20 cellular contexts compared by ENCODE assay signal in genomic region chr2:56168163-56168562, GRCh38. TPM values are rescaled to one million over a fixed set of nuclear protein-coding genes. Genes with fewer than 3 reads are reported as not detected.
A peak's percentile ranks its signal among the peaks of the same experiment; 100 is the strongest.
DNase-seq lines count a peak whose midpoint lies in the region; ATAC-seq and TF ChIP-seq lines count a peak whose summit lies in the region.
"Had no signal": no experiment of that assay in that cellular context is flagged by ENCODE, and none has a peak within 500 bp of the region (broad histone marks: within the 10 kb centered on the region; RNA-seq: fewer than 3 reads in every experiment).

No MANE protein-coding gene starts in this region.

- H3K4me1 Mint-ChIP-seq in activated CD4-positive, alpha-beta memory T cell treated with anti-CD3 and anti-CD28 coated beads for 36 hours (ENCODE audit: low read depth): no peaks in the 10 kb centered on the region
- H3K4me1 Mint-ChIP-seq: T-cell had no signal

- H3K27me3 ChIP-seq in skeletal muscle tissue (ENCODE audit: control insufficient read depth in 3 of 3, insufficient read depth in 3 of 3, low read length in 3 of 3): no peaks in the 10 kb centered on the region
- H3K27me3 ChIP-seq: ovary had no signal

- no peaks in the 10 kb centered on the region for H3K36me3 ChIP-seq in skeletal muscle tissue (ENCODE audit: control insufficient read depth in 3 of 3, insufficient read depth in 3 of 3, low read length in 3 of 3)
- H3K36me3 ChIP-seq: ovary had no signal

- H3K27ac ChIP-seq in skeletal muscle tissue (ENCODE audit: low read depth, low read length): peak overlapping the region; percentile 29
- H3K27ac ChIP-seq: ovary had no signal

- no peak overlapping the region for H3K4me3 ChIP-seq in fibroblast of villous mesenchyme (ENCODE audit: low read depth, low read length)
- H3K4me3 ChIP-seq in skeletal muscle tissue (ENCODE audit: low read length in 3 of 3): no peak overlapping the region
- H3K4me3 ChIP-seq: K562, ovary had no signal

- no peak for ATAC-seq in GM21447 (IDR thresholded peaks at IDR 0.05; ENCODE audit: unreplicated experiment)
- ATAC-seq: K562, left lobe of liver, T-cell had no signal

- CTCF ChIA-PET in activated CD4-positive, alpha-beta memory T cell treated with anti-CD3 and anti-CD28 coated beads for 36 hours (lab: Charles Lee): no interaction called here

- DNase-seq in NCI-H2107 treated with DMSO at 0.1 percent for 48 hours (lab: John Stamatoyannopoulos, UW; ENCODE audit: unreplicated experiment) (peak; percentile 21), NCI-H2107 (lab: John Stamatoyannopoulos, UW) (no peak), NCI-H510A (lab: John Stamatoyannopoulos, UW) (peak; percentile 16), fibroblast of villous mesenchyme (ENCODE audit: low read depth) (peak; percentile 37), HK-2 (ENCODE audit: unreplicated experiment) (no peak)
- DNase-seq in activated CD4-positive, alpha-beta memory T cell treated with anti-CD3 and anti-CD28 coated beads for 36 hours: no peak
- DNase-seq: 8988T; activated CD4-positive, alpha-beta T cell treated with anti-CD3 and anti-CD28 coated beads for 48 hours; activated effector memory CD4-positive, alpha-beta T cell treated with Interleukin-2 at 50 U/mL for 16 hours; cerebellar nuclear complex; foreskin fibroblast; GOT3; NCI-H82; ovary; stimulated activated CD4-positive, alpha-beta T cell treated with anti-CD3 and anti-CD28 coated beads, Interleukin-4, amount 100 ng/mL, for 4 hours; T-cell had no signal

- H3K4me3 Mint-ChIP-seq in activated CD4-positive, alpha-beta memory T cell treated with anti-CD3 and anti-CD28 coated beads for 36 hours: no peak overlapping the region
- H3K4me3 Mint-ChIP-seq: T-cell had no signal

- no peak overlapping the region for H3K27ac Mint-ChIP-seq in activated CD4-positive, alpha-beta memory T cell treated with anti-CD3 and anti-CD28 coated beads for 36 hours
- H3K27ac Mint-ChIP-seq: T-cell had no signal

- POLR2A ChIA-PET in activated CD4-positive, alpha-beta memory T cell treated with anti-CD3 and anti-CD28 coated beads for 36 hours (lab: Charles Lee): no interaction called here

- peaks cover 2% of the 10 kb centered on the region for H3K9me3 Mint-ChIP-seq in activated CD4-positive, alpha-beta memory T cell treated with anti-CD3 and anti-CD28 coated beads for 36 hours

- intact Hi-C loops in activated CD4-positive, alpha-beta memory T cell treated with anti-CD3 and anti-CD28 coated beads for 36 hours (cut with micrococcal nuclease): no loop called here

- no peaks in the 10 kb centered on the region for H3K9me3 ChIP-seq in skeletal muscle tissue (ENCODE audit: control insufficient read depth in 3 of 3, low read length in 3 of 3)
- H3K9me3 ChIP-seq: ovary had no signal

- TF ChIP-seq CTCF in fibroblast of villous mesenchyme (IDR thresholded peaks at IDR 0.05; ENCODE audit: insufficient read depth, low read depth, low read length): no peak

- peaks cover 0 to 4% (median 0%) of the 10 kb centered on the region in 3 donors for H3K4me1 ChIP-seq in skeletal muscle tissue (ENCODE audit: control insufficient read depth in 3 of 3, insufficient read depth in 3 of 3, low read length in 3 of 3)

- H3K27me3 Mint-ChIP-seq in activated CD4-positive, alpha-beta memory T cell treated with anti-CD3 and anti-CD28 coated beads for 36 hours: no peaks in the 10 kb centered on the region

- H3K36me3 Mint-ChIP-seq in activated CD4-positive, alpha-beta memory T cell treated with anti-CD3 and anti-CD28 coated beads for 36 hours: no peaks in the 10 kb centered on the region
- H3K36me3 Mint-ChIP-seq: T-cell had no signal

- no peak overlapping the region for H3K9ac ChIP-seq in skeletal muscle tissue (ENCODE audit: low read depth in 1 of 3, low read length in 3 of 3)

RNA-seq across cellular contexts. Expression of gene CCDC85A, which starts 15.6 kb away (rescaled TPM):
- 2.3 and 5.2 TPM in 2 replicates for total RNA-seq in fibroblast of villous mesenchyme
- total RNA-seq in skeletal muscle tissue: 4.7 TPM
- not detected for total RNA-seq in activated CD4-positive, alpha-beta memory T cell treated with anti-CD3 and anti-CD28 coated beads for 36 hours
- total RNA-seq: T-cell had no signal

Comparison
In these comparisons a context has a peak if more than half of its experiments do, and no peak if none do; other contexts are left out.
1. DNase-seq: peak in NCI-H2107 treated with DMSO at 0.1 percent for 48 hours (single experiment), NCI-H510A (single experiment) and fibroblast of villous mesenchyme (single experiment); none in NCI-H2107 (single experiment), activated CD4-positive, alpha-beta memory T cell treated with anti-CD3 and anti-CD28 coated beads for 36 hours (single experiment) and HK-2 (single experiment).